26 cellular contexts compared by ENCODE assay signal in genomic region chr3:132071043-132071442, GRCh38. TPM values are rescaled to one million over a fixed set of nuclear protein-coding genes. Genes with fewer than 3 reads are reported as not detected.
DNase-seq lines count a peak whose midpoint lies in the region; ATAC-seq and TF ChIP-seq lines count a peak whose summit lies in the region.
"Had no signal": no experiment of that assay in that cellular context is flagged by ENCODE, and none has a peak within 500 bp of the region (broad histone marks: within the 10 kb centered on the region; RNA-seq: fewer than 3 reads in every experiment).

No MANE protein-coding gene starts in this region.

- peak; percentile 18 for DNase-seq in left cardiac atrium
- no peak for DNase-seq in left ventricle myocardium superior
- peak; percentile 79 for DNase-seq in NCI-H1105 treated with DMSO at 0.1 percent for 48 hours (lab: John Stamatoyannopoulos, UW)
- no peak for DNase-seq in WTC11 (ENCODE audit: low spot score)
- DNase-seq in thyroid gland, result peak; percentile 65 to 75
- no peak for DNase-seq in EL
- DNase-seq in activated CD4-positive, alpha-beta T cell treated with anti-CD3 and anti-CD28 coated beads, Interleukin-2, amount 10 ng/mL, durations not matched to agents 24 days and 14 days, result no peak
- DNase-seq: activated CD8-positive, alpha-beta memory T cell treated with anti-CD3 and anti-CD28 coated beads for 24 hours; activated gamma-delta T cell treated with Interleukin-2 at 50 U/mL for 16 hours; activated naive CD8-positive, alpha-beta T cell treated with anti-CD3 and anti-CD28 coated beads, Interleukin-2, amount 50 U/mL, for 24 hours; activated T-cell treated with anti-CD3 and anti-CD28 coated beads, Interleukin-2, amount 50 U/mL, for 1 hour; DND-41; effector CD8-positive, alpha-beta T cell; foreskin keratinocyte; Kasumi-1; NCI-H2081 treated with DMSO at 0.1 percent for 48 hours; NCI-H526 treated with DMSO at 0.1 percent for 48 hours; stimulated activated CD4-positive, alpha-beta T cell treated with anti-CD3 and anti-CD28 coated beads, Interleukin-15, amount 100 ng/mL, for 24 hours; stimulated activated naive CD8-positive, alpha-beta T cell treated with anti-CD3 and anti-CD28 coated beads, Interleukin-15, Interleukin-2, amounts not matched to agents 100 U/mL and 50 U/mL, for 24 hours; tibial artery had no signal

- H3K4me1 ChIP-seq in thyroid gland, result no peaks in the 10 kb centered on the region
- H3K4me1 ChIP-seq: foreskin keratinocyte, tibial artery had no signal

- intact Hi-C loops in left cardiac atrium (cut with DNase I), result no loop called here
- intact Hi-C loops in left ventricle myocardium superior (cut with micrococcal nuclease), result no loop called here
- intact Hi-C loops in thyroid gland (cut with DNase I), result no loop called here
- intact Hi-C loops in activated CD4-positive, alpha-beta T cell treated with anti-CD3 and anti-CD28 coated beads, Interleukin-2, amount 10 ng/mL, durations not matched to agents 24 days and 14 days (cut with micrococcal nuclease), result no loop called here

- no peaks in the 10 kb centered on the region for H3K36me3 Mint-ChIP-seq in WTC11
- H3K36me3 Mint-ChIP-seq in activated CD4-positive, alpha-beta T cell treated with anti-CD3 and anti-CD28 coated beads, Interleukin-2, amount 10 ng/mL, durations not matched to agents 24 days and 14 days (ENCODE audit: low read depth), result no peaks in the 10 kb centered on the region

- no peaks in the 10 kb centered on the region for H3K9me3 Mint-ChIP-seq in WTC11
- H3K9me3 Mint-ChIP-seq in activated CD4-positive, alpha-beta T cell treated with anti-CD3 and anti-CD28 coated beads, Interleukin-2, amount 10 ng/mL, durations not matched to agents 24 days and 14 days, result no peaks in the 10 kb centered on the region
- H3K9me3 Mint-ChIP-seq: activated naive CD8-positive, alpha-beta T cell treated with anti-CD3 and anti-CD28 coated beads, Interleukin-2, amount 50 U/mL, for 24 hours; neural crest cell; T-helper 1 cell treated with Interleukin-12 subunit alpha and Interleukin-12 subunit beta and Interleukin-4 antibody, amounts not matched to agents 30 μg/mL and 1 μg/mL, for 36 hours had no signal

- POLR2A ChIA-PET in WTC11 (lab: Charles Lee), result interaction anchor here (0.5 kb wide), 1 partner anchor 799 kb away, joined by 4 read pairs; no protein-coding TSS in a partner anchor

- CTCF ChIA-PET in WTC11 (lab: Charles Lee), result interaction anchor here (0.7 to 1.2 kb wide), 2 partner anchors 33 to 90 kb away, joined by 3 read pairs; no protein-coding TSS in a partner anchor

- H3K4me3 Mint-ChIP-seq in WTC11, result no peak overlapping the region
- no peak overlapping the region for H3K4me3 Mint-ChIP-seq in activated CD4-positive, alpha-beta T cell treated with anti-CD3 and anti-CD28 coated beads, Interleukin-2, amount 10 ng/mL, durations not matched to agents 24 days and 14 days
- H3K4me3 Mint-ChIP-seq: activated naive CD8-positive, alpha-beta T cell treated with anti-CD3 and anti-CD28 coated beads, Interleukin-2, amount 50 U/mL, for 24 hours; neural crest cell; T-helper 1 cell treated with Interleukin-12 subunit alpha and Interleukin-12 subunit beta and Interleukin-4 antibody, amounts not matched to agents 30 μg/mL and 1 μg/mL, for 36 hours had no signal

- no peak for TF ChIP-seq CTCF in WTC11 (IDR thresholded peaks at IDR 0.05)
- TF ChIP-seq CTCF in thyroid gland (IDR thresholded peaks at IDR 0.05), result no peak

- peaks cover 10% of the 10 kb centered on the region for H3K4me1 Mint-ChIP-seq in WTC11
- H3K4me1 Mint-ChIP-seq in activated CD4-positive, alpha-beta T cell treated with anti-CD3 and anti-CD28 coated beads, Interleukin-2, amount 10 ng/mL, durations not matched to agents 24 days and 14 days, result no peaks in the 10 kb centered on the region
- H3K4me1 Mint-ChIP-seq: activated naive CD8-positive, alpha-beta T cell treated with anti-CD3 and anti-CD28 coated beads, Interleukin-2, amount 50 U/mL, for 24 hours; neural crest cell had no signal

- H3K9me3 ChIP-seq in thyroid gland, result no peaks in the 10 kb centered on the region
- H3K9me3 ChIP-seq: tibial artery had no signal

- no peak overlapping the region for H3K27ac ChIP-seq in thyroid gland
- H3K27ac ChIP-seq: foreskin keratinocyte, HL-60, RWPE1, SK-N-MC, tibial artery had no signal

- H3K27ac Mint-ChIP-seq in WTC11, result no peak overlapping the region
- no peak overlapping the region for H3K27ac Mint-ChIP-seq in activated CD4-positive, alpha-beta T cell treated with anti-CD3 and anti-CD28 coated beads, Interleukin-2, amount 10 ng/mL, durations not matched to agents 24 days and 14 days
- H3K27ac Mint-ChIP-seq: activated naive CD8-positive, alpha-beta T cell treated with anti-CD3 and anti-CD28 coated beads, Interleukin-2, amount 50 U/mL, for 24 hours; T-helper 1 cell treated with Interleukin-12 subunit alpha and Interleukin-12 subunit beta and Interleukin-4 antibody, amounts not matched to agents 30 μg/mL and 1 μg/mL, for 36 hours had no signal

- peaks cover 100% of the 10 kb centered on the region for H3K27me3 Mint-ChIP-seq in WTC11 (ENCODE audit: low read depth)
- no peaks in the 10 kb centered on the region for H3K27me3 Mint-ChIP-seq in activated CD4-positive, alpha-beta T cell treated with anti-CD3 and anti-CD28 coated beads, Interleukin-2, amount 10 ng/mL, durations not matched to agents 24 days and 14 days

- TF ChIP-seq POLR2A in thyroid gland (IDR thresholded peaks at IDR 0.05), result no peak

- ATAC-seq in left cardiac atrium, result no peak
- ATAC-seq in left ventricle myocardium superior, result no peak
- ATAC-seq in WTC11, result peak; percentile 96
- no peak for ATAC-seq in GM18519 (IDR thresholded peaks at IDR 0.05; ENCODE audit: low FRiP score, unreplicated experiment)
- ATAC-seq: activated naive CD8-positive, alpha-beta T cell treated with anti-CD3 and anti-CD28 coated beads, Interleukin-2, amount 50 U/mL, for 24 hours; foreskin keratinocyte; stimulated activated naive CD8-positive, alpha-beta T cell treated with anti-CD3 and anti-CD28 coated beads, Interleukin-15, Interleukin-2, amounts not matched to agents 100 U/mL and 50 U/mL, for 24 hours had no signal

- H3K27me3 ChIP-seq in thyroid gland, result no peaks in the 10 kb centered on the region
- H3K27me3 ChIP-seq: tibial artery had no signal

- H3K4me3 ChIP-seq in thyroid gland (replicated peaks in 1 of 3), result no peak overlapping the region
- H3K4me3 ChIP-seq: SK-N-MC, tibial artery had no signal

- H3K36me3 ChIP-seq in thyroid gland, result no peaks in the 10 kb centered on the region
- H3K36me3 ChIP-seq: tibial artery had no signal

TF ChIP-seq in WTC11, 78 proteins besides CTCF, POLR2A, EP300 and RAD21 (continues in another document):
- no peak for TF ChIP-seq ZNF425 (CRISPR knock-in tag; conservative IDR thresholded peaks at IDR 0.05)
- TF ChIP-seq SP1 (CRISPR knock-in tag; conservative IDR thresholded peaks at IDR 0.05), result no peak
- TF ChIP-seq ELF4 (CRISPR knock-in tag; IDR thresholded peaks at IDR 0.05; ENCODE audit: low read depth), result no peak
- TF ChIP-seq JUN (CRISPR knock-in tag; IDR thresholded peaks at IDR 0.05), result no peak
- no peak for TF ChIP-seq FOXP1 (CRISPR knock-in tag; IDR thresholded peaks at IDR 0.05; ENCODE audit: borderline replicate concordance)
- no peak for TF ChIP-seq TEAD1 (CRISPR knock-in tag; IDR thresholded peaks at IDR 0.05)
- TF ChIP-seq ZMAT4 (CRISPR knock-in tag; IDR thresholded peaks at IDR 0.05), result no peak
- TF ChIP-seq TP53 (CRISPR knock-in tag; IDR thresholded peaks at IDR 0.05), result no peak
- no peak for TF ChIP-seq JAZF1 (CRISPR knock-in tag; IDR thresholded peaks at IDR 0.05)
- no peak for TF ChIP-seq RELA (CRISPR knock-in tag; IDR thresholded peaks at IDR 0.05; ENCODE audit: borderline replicate concordance)
- no peak for TF ChIP-seq NFYB (CRISPR knock-in tag; conservative IDR thresholded peaks at IDR 0.05; ENCODE audit: low read depth)
- TF ChIP-seq HMGXB4 (CRISPR knock-in tag; IDR thresholded peaks at IDR 0.05), result no peak
- TF ChIP-seq FOXK1 (CRISPR knock-in tag; IDR thresholded peaks at IDR 0.05), result no peak

RNA-seq across cellular contexts. Expression of gene CPNE4, which starts 36.2 kb away (rescaled TPM):
- total RNA-seq in left cardiac atrium, result 1 to 10 TPM; 1.2 to 7.6 TPM
- 34.5 TPM for total RNA-seq in left ventricle myocardium superior
- 1.7 to 2.6 TPM (median 2.4 TPM) in 3 replicates for total RNA-seq in WTC11 (2021)
- not detected for total RNA-seq in thyroid gland
- not detected in 2 replicates for total RNA-seq in activated CD4-positive, alpha-beta T cell treated with anti-CD3 and anti-CD28 coated beads, Interleukin-2, amount 10 ng/mL, durations not matched to agents 24 days and 14 days
- total RNA-seq: foreskin keratinocyte had no signal

Comparison
In these comparisons a context has a peak if more than half of its experiments do, and no peak if none do; other contexts are left out.
1. DNase-seq: peak in left cardiac atrium (single experiment), NCI-H1105 treated with DMSO at 0.1 percent for 48 hours (single experiment) and thyroid gland (2 of 2); none in left ventricle myocardium superior (single experiment), WTC11 (single experiment), EL (single experiment) and activated CD4-positive, alpha-beta T cell treated with anti-CD3 and anti-CD28 coated beads, Interleukin-2, amount 10 ng/mL, durations not matched to agents 24 days and 14 days (single experiment).